14 cellular contexts compared by ENCODE assay signal in genomic region chr17:42989726-42990652, GRCh38. TPM values are rescaled to one million over a fixed set of nuclear protein-coding genes. Genes with fewer than 3 reads are reported as not detected.
DNase-seq lines count a peak whose midpoint lies in the region; ATAC-seq and TF ChIP-seq lines count a peak whose summit lies in the region.
"Had no signal": no experiment of that assay in that cellular context is flagged by ENCODE, and none has a peak within 500 bp of the region (broad histone marks: within the 10 kb centered on the region; RNA-seq: fewer than 3 reads in every experiment).

No MANE protein-coding gene starts in this region.

- TF ChIP-seq CTCF in PC-9 (conservative IDR thresholded peaks at IDR 0.05), result no peak
- TF ChIP-seq CTCF in dorsolateral prefrontal cortex (IDR thresholded peaks at IDR 0.05 in 54 of 56, conservative IDR thresholded peaks at IDR 0.05 in 2 of 56; ENCODE audit: low read depth in 1 of 56, partially characterized antibody in 56 of 56), result no peak
- no peak for TF ChIP-seq CTCF in osteocyte (IDR thresholded peaks at IDR 0.05)
- no peak for TF ChIP-seq CTCF in GM13976 (IDR thresholded peaks at IDR 0.05; ENCODE audit: borderline replicate concordance, control extremely low read depth, extremely low read depth, insufficient read depth, missing control alignments)

- H4K20me1 ChIP-seq in PC-9 (ENCODE audit: insufficient read depth), result 0 out of 2 replicates have a peak, but pooled peaks cover 8% of the 10 kb centered on the region

- peak; percentile 87 for DNase-seq in EH (ENCODE audit: low read depth)
- peak in 1 of 2 experiments; percentile 87 for DNase-seq in PC-9
- DNase-seq in dorsolateral prefrontal cortex, result no peak
- DNase-seq in osteocyte (ENCODE audit: extremely low spot score, unreplicated experiment), result no peak
- no peak for DNase-seq in GF-D8 (lab: John Stamatoyannopoulos, UW)
- no peak for DNase-seq in stimulated activated CD4-positive, alpha-beta T cell treated with anti-CD3 and anti-CD28 coated beads, Interleukin-4, amount 100 ng/mL, for 4 hours
- DNase-seq in GM13976 (ENCODE audit: low spot score), result no peak
- DNase-seq: activated CD4-positive, alpha-beta memory T cell treated with anti-CD3 and anti-CD28 coated beads for 36 hours; activated naive CD4-positive, alpha-beta T cell treated with anti-CD3 and anti-CD28 coated beads for 36 hours; MV-4-11; retina; substantia nigra; T-helper 9 cell had no signal

- peaks cover 44% of the 10 kb centered on the region for H3K36me3 Mint-ChIP-seq in osteocyte (ENCODE audit: unreplicated experiment)

- H3F3A ChIP-seq in PC-9 (ENCODE audit: insufficient read depth, low read depth), result peaks cover 56% of the 10 kb centered on the region

- POLR2A ChIA-PET in PC-9 (lab: Charles Lee; ENCODE audit: unreplicated experiment), result no interaction called here

- BruUV-seq in PC-9 (replicated peaks; lab: Mats Ljungman, UMichigan), result no TSS peak

- peak overlapping the region; percentile 61 for H3K4me2 ChIP-seq in PC-9

- H3K36me3 ChIP-seq in PC-9 (ENCODE audit: low read depth), result peaks cover 45% of the 10 kb centered on the region

- peaks cover 18% of the 10 kb centered on the region for H3K4me1 Mint-ChIP-seq in osteocyte (ENCODE audit: unreplicated experiment)

- peaks cover 39% of the 10 kb centered on the region for H3K4me1 ChIP-seq in PC-9 (replicated peaks; ENCODE audit: insufficient read depth)

- in situ Hi-C loops in GM13976 (cut with MboI; ENCODE audit: low sequenced_read_pairs, unreplicated experiment), result no loop called here

- H3K27me3 ChIP-seq in PC-9 (ENCODE audit: insufficient read depth, low read depth) (no peaks in the 10 kb centered on the region), dorsolateral prefrontal cortex (no peaks in the 10 kb centered on the region)

- peaks cover 10% of the 10 kb centered on the region for H3K79me2 ChIP-seq in PC-9 (ENCODE audit: low read depth)

- H3K27me3 Mint-ChIP-seq in osteocyte (ENCODE audit: unreplicated experiment), result no peaks in the 10 kb centered on the region
- H3K27me3 Mint-ChIP-seq: activated CD4-positive, alpha-beta memory T cell treated with anti-CD3 and anti-CD28 coated beads for 36 hours had no signal

- H2AFZ ChIP-seq in PC-9, result no peak overlapping the region

- no peak for ATAC-seq in GM18519 (IDR thresholded peaks at IDR 0.05; ENCODE audit: low FRiP score, unreplicated experiment)

- H3K9me2 ChIP-seq in PC-9 (ENCODE audit: insufficient read depth), result no peaks in the 10 kb centered on the region

- H3K4me3 Mint-ChIP-seq in osteocyte (ENCODE audit: unreplicated experiment), result no peak overlapping the region
- H3K4me3 Mint-ChIP-seq: activated CD4-positive, alpha-beta memory T cell treated with anti-CD3 and anti-CD28 coated beads for 36 hours; activated naive CD4-positive, alpha-beta T cell treated with anti-CD3 and anti-CD28 coated beads for 36 hours had no signal

- H3K9me3 ChIP-seq in PC-9 (ENCODE audit: insufficient read depth, low read depth), result no peaks in the 10 kb centered on the region

- peak overlapping the region; percentile 57 for H3K27ac Mint-ChIP-seq in osteocyte (ENCODE audit: unreplicated experiment)
- H3K27ac Mint-ChIP-seq: activated CD4-positive, alpha-beta memory T cell treated with anti-CD3 and anti-CD28 coated beads for 36 hours; activated naive CD4-positive, alpha-beta T cell treated with anti-CD3 and anti-CD28 coated beads for 36 hours had no signal

- peak overlapping the region; percentile 79 for H3K27ac ChIP-seq in PC-9
- peak overlapping the region in 45 of 59 donors; percentile 9 to 83 (median 60) for H3K27ac ChIP-seq in dorsolateral prefrontal cortex

- H3K4me3 ChIP-seq in PC-9 (no peak overlapping the region), dorsolateral prefrontal cortex (no peak overlapping the region)

- CTCF ChIA-PET in PC-9 (lab: Charles Lee), result interaction anchor here (0.6 kb wide), 1 partner anchor 31 kb away, joined by 4 read pairs; no protein-coding TSS in a partner anchor

- intact Hi-C loops in PC-9 (cut with micrococcal nuclease; ENCODE audit: unreplicated experiment) (loop anchor here (1.0 kb wide), 1 partner anchor 10 kb away; the partner anchor contains the start of genes PTGES3L and RUNDC1), dorsolateral prefrontal cortex (cut with DNase I) (loop anchor here (5.0 to 10.0 kb wide), 4 partner anchors 135 to 495 kb away; partner anchors contain the start of genes AOC2 (in 2 of the 2), BRCA1 (in 1 of the 2) and DHX8 (in 1 of the 2))

- no peaks in the 10 kb centered on the region for H3K9me3 Mint-ChIP-seq in osteocyte (ENCODE audit: unreplicated experiment)
- H3K9me3 Mint-ChIP-seq: activated CD4-positive, alpha-beta memory T cell treated with anti-CD3 and anti-CD28 coated beads for 36 hours; activated naive CD4-positive, alpha-beta T cell treated with anti-CD3 and anti-CD28 coated beads for 36 hours had no signal

RNA-seq across cellular contexts. Expression of gene RPL27, which starts 8.2 kb away (rescaled TPM):
- total RNA-seq in PC-9 (2021) (593 and 950 TPM in 2 replicates), dorsolateral prefrontal cortex (100 to 1,000 TPM; 211 to 416 (median 275) TPM), osteocyte (956 and 1,010 TPM in 2 replicates)

RNA-seq across cellular contexts. Expression of gene RUNDC1, which starts 9.6 kb away (rescaled TPM):
- 12.7 and 13.8 TPM in 2 replicates for total RNA-seq in PC-9 (2021)
- total RNA-seq in dorsolateral prefrontal cortex, result 10 to 100 TPM; 15.4 to 42.1 (median 27.2) TPM
- total RNA-seq in osteocyte, result 11.7 and 12.5 TPM in 2 replicates

RNA-seq across cellular contexts. Expression of gene PTGES3L, which starts 10.1 kb away (rescaled TPM):
- total RNA-seq in PC-9 (2021) (0.70 and 1.3 TPM in 2 replicates), dorsolateral prefrontal cortex (10 to 100 TPM in 3 of 120 experiments, 1 to 10 TPM in 117; 1.7 to 10.6 (median 5.5) TPM), osteocyte (0.35 and 0.50 TPM in 2 replicates)

RNA-seq across cellular contexts. Expression of gene IFI35, which starts 16.6 kb away (rescaled TPM):
- 19.7 and 22.1 TPM in 2 replicates for total RNA-seq in PC-9 (2021)
- total RNA-seq in dorsolateral prefrontal cortex, result 10 to 100 TPM in 55 of 120 experiments, 1 to 10 TPM in 65; 3.7 to 48.6 (median 9.7) TPM
- 34.4 and 41.6 TPM in 2 replicates for total RNA-seq in osteocyte

RNA-seq across cellular contexts. Expression of gene AARSD1, which starts 25.7 kb away (rescaled TPM):
- 32.6 and 35.4 TPM in 2 replicates for total RNA-seq in PC-9 (2021)
- 10 to 100 TPM; 35.7 to 86.0 (median 53.9) TPM for total RNA-seq in dorsolateral prefrontal cortex
- total RNA-seq in osteocyte, result 44.5 and 50.6 TPM in 2 replicates
